22 cellular contexts compared by ENCODE assay signal in genomic region chr1:208206092-208206698, GRCh38. TPM values are rescaled to one million over a fixed set of nuclear protein-coding genes. Genes with fewer than 3 reads are reported as not detected.
DNase-seq lines count a peak whose midpoint lies in the region; ATAC-seq and TF ChIP-seq lines count a peak whose summit lies in the region.
"Had no signal": no experiment of that assay in that cellular context is flagged by ENCODE, and none has a peak within 500 bp of the region (broad histone marks: within the 10 kb centered on the region; RNA-seq: fewer than 3 reads in every experiment).

No MANE protein-coding gene starts in this region.

- TF ChIP-seq CTCF in 22Rv1 (IDR thresholded peaks at IDR 0.05): no peak
- TF ChIP-seq CTCF in RWPE1 (conservative IDR thresholded peaks at IDR 0.05; ENCODE audit: low read depth): no peak
- no peak for TF ChIP-seq CTCF in MM.1S (IDR thresholded peaks at IDR 0.05; ENCODE audit: low read length)
- TF ChIP-seq CTCF in Calu3 (IDR thresholded peaks at IDR 0.05; ENCODE audit: unreplicated experiment): no peak

- no peak overlapping the region for H3K27ac Mint-ChIP-seq in activated T-cell treated with anti-CD3 and anti-CD28 coated beads, Interleukin-2, amount 50 U/mL, for 72 hours
- H3K27ac Mint-ChIP-seq in Calu3 (ENCODE audit: unreplicated experiment): no peak overlapping the region
- H3K27ac Mint-ChIP-seq: activated CD8-positive, alpha-beta memory T cell treated with anti-CD3 and anti-CD28 coated beads, Interleukin-2, amount 10 ng/mL, durations not matched to agents 7 days and 5 days; naive thymus-derived CD8-positive, alpha-beta T cell; stimulated activated memory B cell treated with anti-CD40 and anti-IgM and Interleukin-4, amounts not matched to agents 10 μg/mL and 1 μg/mL and 100 μg/mL, for 72 hours; T-helper 2 cell treated with Interferon-gamma antibody and Interleukin-4, amounts not matched to agents 5 μg/mL and 100 μg/mL, for 36 hours had no signal

- CTCF ChIA-PET in RWPE1 (lab: Yijun Ruan, JAX) (no interaction called here), Calu3 (lab: Charles Lee) (interaction anchor here (4.6 kb wide), 1 partner anchor 32 kb away, joined by 24 read pairs; no protein-coding TSS in a partner anchor)

- H3K27me3 ChIP-seq in Karpas-422 (ENCODE audit: low read length) (no peaks in the 10 kb centered on the region), mucosa of rectum (ENCODE audit: control insufficient read depth in 2 of 2, insufficient read depth in 2 of 2, low read length in 2 of 2) (no peaks in the 10 kb centered on the region), MM.1S (replicated peaks; ENCODE audit: insufficient read depth, low read length) (no peaks in the 10 kb centered on the region)
- H3K27me3 ChIP-seq: vagina had no signal

- in situ Hi-C loops in KBM-7 (cut with MboI; ENCODE audit: low pct_unique_long_range_greater_than_20kb, low sequenced_read_pairs): no loop called here

- H3K79me2 ChIP-seq in Karpas-422 (ENCODE audit: low read length) (no peaks in the 10 kb centered on the region), MM.1S (ENCODE audit: low read length) (no peaks in the 10 kb centered on the region)

- DNase-seq in Karpas-422 (peak; percentile 28), RWPE1 (ENCODE audit: low spot score) (no peak), MM.1S (no peak), KBM-7 (no peak), Calu3 (no peak)
- DNase-seq in activated T-cell treated with anti-CD3 and anti-CD28 coated beads, Interleukin-2, amount 50 U/mL, for 72 hours: no peak
- DNase-seq: activated CD4-positive, CD25-positive, alpha-beta regulatory T cell treated with anti-CD3 and anti-CD28 coated beads, Interleukin-2, amount 50 U/mL, for 72 hours; activated CD8-positive, alpha-beta memory T cell treated with anti-CD3 and anti-CD28 coated beads, Interleukin-2, amount 10 ng/mL, durations not matched to agents 7 days and 5 days; activated naive CD4-positive, alpha-beta T cell treated with Interleukin-2 at 50 U/mL for 16 hours; COR-L47; foreskin fibroblast; GDM1; naive thymus-derived CD8-positive, alpha-beta T cell; NCI-H1930; posterior cingulate gyrus; SIG-M5; stimulated activated CD4-positive, alpha-beta T cell treated with anti-CD3 and anti-CD28 coated beads, Interleukin-12 subunit alpha, Interleukin-12 subunit beta, amount 100 ng/mL, for 4 hours had no signal

- H3F3A ChIP-seq in MM.1S (ENCODE audit: insufficient read depth, low read length): no peaks in the 10 kb centered on the region

- POLR2A ChIA-PET in RWPE1 (lab: Yijun Ruan, JAX; ENCODE audit: low non-redundant PET): no interaction called here

- H3K9ac ChIP-seq in Karpas-422 (ENCODE audit: low read length): no peak overlapping the region
- no peak overlapping the region for H3K9ac ChIP-seq in mucosa of rectum (ENCODE audit: low read depth in 1 of 2, low read length in 2 of 2)
- no peak overlapping the region for H3K9ac ChIP-seq in MM.1S (ENCODE audit: low read length)

- no peak for ATAC-seq in activated T-cell treated with anti-CD3 and anti-CD28 coated beads, Interleukin-2, amount 50 U/mL, for 72 hours (replicated peaks in 1 of 2)
- ATAC-seq: activated CD8-positive, alpha-beta memory T cell treated with anti-CD3 and anti-CD28 coated beads, Interleukin-2, amount 10 ng/mL, durations not matched to agents 7 days and 5 days; naive thymus-derived CD8-positive, alpha-beta T cell; stimulated activated memory B cell treated with anti-CD40 and anti-IgM and Interleukin-4, amounts not matched to agents 10 μg/mL and 1 μg/mL and 100 μg/mL, for 72 hours had no signal

- H3K27ac ChIP-seq in 22Rv1 (peak overlapping the region; percentile 1; the same call in 1 of the 2 replicates), Karpas-422 (ENCODE audit: low read length) (no peak overlapping the region), RWPE1 (peak overlapping the region; percentile 94), mucosa of rectum (ENCODE audit: low read depth in 2 of 2, low read length in 2 of 2) (peak overlapping the region; percentile 50 to 86), MM.1S (ENCODE audit: low read length) (no peak overlapping the region)

- H3K9me3 ChIP-seq in Karpas-422 (ENCODE audit: low read length) (no peaks in the 10 kb centered on the region), mucosa of rectum (ENCODE audit: control insufficient read depth in 2 of 2, low read length in 2 of 2) (no peaks in the 10 kb centered on the region), MM.1S (replicated peaks; ENCODE audit: insufficient read depth, low read length) (no peaks in the 10 kb centered on the region)
- H3K9me3 ChIP-seq: vagina had no signal

- H3K4me2 ChIP-seq in Karpas-422 (ENCODE audit: low read depth, low read length, poor library complexity, severe bottlenecking) (no peak overlapping the region), MM.1S (ENCODE audit: low read depth, low read length) (no peak overlapping the region)

- no peaks in the 10 kb centered on the region for H4K20me1 ChIP-seq in Karpas-422 (ENCODE audit: insufficient read depth, low read depth, low read length)
- no peaks in the 10 kb centered on the region for H4K20me1 ChIP-seq in MM.1S (ENCODE audit: insufficient read depth, low read length)

- intact Hi-C loops in Calu3 (cut with micrococcal nuclease; ENCODE audit: unreplicated experiment): no loop called here

- no peaks in the 10 kb centered on the region for H3K36me3 Mint-ChIP-seq in activated T-cell treated with anti-CD3 and anti-CD28 coated beads, Interleukin-2, amount 50 U/mL, for 72 hours (ENCODE audit: insufficient read depth in 2 of 2)
- peaks cover 6% of the 10 kb centered on the region for H3K36me3 Mint-ChIP-seq in Calu3 (ENCODE audit: insufficient read depth, unreplicated experiment)
- H3K36me3 Mint-ChIP-seq: activated CD8-positive, alpha-beta memory T cell treated with anti-CD3 and anti-CD28 coated beads, Interleukin-2, amount 10 ng/mL, durations not matched to agents 7 days and 5 days; naive thymus-derived CD8-positive, alpha-beta T cell; stimulated activated memory B cell treated with anti-CD40 and anti-IgM and Interleukin-4, amounts not matched to agents 10 μg/mL and 1 μg/mL and 100 μg/mL, for 72 hours had no signal

- BruUV-seq in Calu3 (replicated peaks; lab: Mats Ljungman, UMichigan): no TSS peak

- H3K4me1 ChIP-seq in Karpas-422 (ENCODE audit: low read length) (no peaks in the 10 kb centered on the region), mucosa of rectum (ENCODE audit: control insufficient read depth in 2 of 2, insufficient read depth in 2 of 2, low read length in 2 of 2) (peaks cover 42 to 59% of the 10 kb centered on the region in 2 donors), MM.1S (ENCODE audit: low read length) (peaks cover 7% of the 10 kb centered on the region; the same call in 1 of the 2 replicates)

- H3K4me3 ChIP-seq in Karpas-422 (ENCODE audit: low read length): no peak overlapping the region
- no peak overlapping the region for H3K4me3 ChIP-seq in mucosa of rectum (ENCODE audit: low read length in 2 of 2)
- no peak overlapping the region for H3K4me3 ChIP-seq in MM.1S (ENCODE audit: low read length)
- H3K4me3 ChIP-seq: vagina had no signal

- H2AFZ ChIP-seq in Karpas-422 (ENCODE audit: low read length) (no peak overlapping the region), MM.1S (ENCODE audit: low read length) (no peak overlapping the region)

- no peak overlapping the region for H3K4me3 Mint-ChIP-seq in activated T-cell treated with anti-CD3 and anti-CD28 coated beads, Interleukin-2, amount 50 U/mL, for 72 hours
- H3K4me3 Mint-ChIP-seq in Calu3 (ENCODE audit: low read depth, unreplicated experiment): no peak overlapping the region
- H3K4me3 Mint-ChIP-seq: activated CD8-positive, alpha-beta memory T cell treated with anti-CD3 and anti-CD28 coated beads, Interleukin-2, amount 10 ng/mL, durations not matched to agents 7 days and 5 days; naive thymus-derived CD8-positive, alpha-beta T cell; stimulated activated memory B cell treated with anti-CD40 and anti-IgM and Interleukin-4, amounts not matched to agents 10 μg/mL and 1 μg/mL and 100 μg/mL, for 72 hours; T-helper 2 cell treated with Interferon-gamma antibody and Interleukin-4, amounts not matched to agents 5 μg/mL and 100 μg/mL, for 36 hours had no signal

- no peaks in the 10 kb centered on the region for H3K9me2 ChIP-seq in Karpas-422 (replicated peaks; ENCODE audit: insufficient read depth, low read length)
- no peaks in the 10 kb centered on the region for H3K9me2 ChIP-seq in MM.1S (replicated peaks; ENCODE audit: insufficient read depth, low read length)

- H3K4me1 Mint-ChIP-seq in activated T-cell treated with anti-CD3 and anti-CD28 coated beads, Interleukin-2, amount 50 U/mL, for 72 hours (ENCODE audit: low read depth): no peaks in the 10 kb centered on the region
- peaks cover 20% of the 10 kb centered on the region for H3K4me1 Mint-ChIP-seq in Calu3 (ENCODE audit: low read depth, unreplicated experiment)
- H3K4me1 Mint-ChIP-seq: activated CD8-positive, alpha-beta memory T cell treated with anti-CD3 and anti-CD28 coated beads, Interleukin-2, amount 10 ng/mL, durations not matched to agents 7 days and 5 days; naive thymus-derived CD8-positive, alpha-beta T cell; stimulated activated memory B cell treated with anti-CD40 and anti-IgM and Interleukin-4, amounts not matched to agents 10 μg/mL and 1 μg/mL and 100 μg/mL, for 72 hours had no signal

- no peaks in the 10 kb centered on the region for H3K27me3 Mint-ChIP-seq in activated T-cell treated with anti-CD3 and anti-CD28 coated beads, Interleukin-2, amount 50 U/mL, for 72 hours (ENCODE audit: low read depth)
- no peaks in the 10 kb centered on the region for H3K27me3 Mint-ChIP-seq in Calu3 (ENCODE audit: unreplicated experiment)

- no peaks in the 10 kb centered on the region for H3K36me3 ChIP-seq in Karpas-422 (ENCODE audit: insufficient read depth, low read length)
- H3K36me3 ChIP-seq in mucosa of rectum (ENCODE audit: control insufficient read depth in 2 of 2, insufficient read depth in 2 of 2, low read length in 2 of 2): peaks cover 9 to 11% of the 10 kb centered on the region in 2 donors
- no peaks in the 10 kb centered on the region for H3K36me3 ChIP-seq in MM.1S (replicated peaks; ENCODE audit: insufficient read depth, low read length)

- no peaks in the 10 kb centered on the region for H3K9me3 Mint-ChIP-seq in activated T-cell treated with anti-CD3 and anti-CD28 coated beads, Interleukin-2, amount 50 U/mL, for 72 hours
- H3K9me3 Mint-ChIP-seq in Calu3 (ENCODE audit: low read depth, unreplicated experiment): no peaks in the 10 kb centered on the region
- H3K9me3 Mint-ChIP-seq: naive thymus-derived CD8-positive, alpha-beta T cell; stimulated activated memory B cell treated with anti-CD40 and anti-IgM and Interleukin-4, amounts not matched to agents 10 μg/mL and 1 μg/mL and 100 μg/mL, for 72 hours; T-helper 2 cell treated with Interferon-gamma antibody and Interleukin-4, amounts not matched to agents 5 μg/mL and 100 μg/mL, for 36 hours had no signal

RNA-seq across cellular contexts. Expression of gene PLXNA2, which starts 38.0 kb away (rescaled TPM):
- total RNA-seq in Karpas-422 (2014; rRNA removed; shearing (Covaris generic); ENCODE audit: low replicate concordance): not detected in 2 replicates
- under 1 TPM; 0.07 to 0.72 TPM for total RNA-seq in activated T-cell treated with anti-CD3 and anti-CD28 coated beads, Interleukin-2, amount 50 U/mL, for 72 hours
- total RNA-seq in Calu3 (2022): 16.2 and 21.9 TPM in 2 replicates

Comparison
In these comparisons a context has a peak if more than half of its experiments do, and no peak if none do; other contexts are left out.
1. H3K27ac ChIP-seq: peak in 22Rv1 (single experiment), RWPE1 (single experiment) and mucosa of rectum (2 of 2); none in Karpas-422 (single experiment) and MM.1S (single experiment).